21 cellular contexts compared by ENCODE assay signal in the genomic region with DNA sequence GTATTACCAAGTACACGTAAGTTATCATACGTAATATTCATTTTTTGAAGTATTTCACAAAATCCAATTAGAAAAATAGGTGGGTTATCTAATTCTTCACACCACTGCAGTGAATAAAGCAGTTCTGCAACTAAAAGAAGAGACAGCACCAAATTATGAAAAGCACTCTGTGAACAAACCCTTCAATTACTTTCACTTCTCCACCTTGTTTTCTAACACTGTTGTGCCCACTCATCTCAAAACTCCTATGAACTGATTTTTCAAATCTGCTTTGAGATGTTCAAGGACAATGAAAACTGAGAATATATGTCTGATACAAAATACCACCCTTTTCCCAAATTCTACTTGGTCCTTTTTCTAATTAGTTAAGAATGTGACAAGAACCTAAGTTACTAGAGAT. TPM values are rescaled to one million over a fixed set of nuclear protein-coding genes. Genes with fewer than 3 reads are reported as not detected.
A peak's percentile ranks its signal among the peaks of the same experiment; 100 is the strongest.
DNase-seq lines count a peak whose midpoint lies in the region; ATAC-seq, FAIRE-seq and TF ChIP-seq lines count a peak whose summit lies in the region.
"Had no signal": no experiment of that assay in that cellular context is flagged by ENCODE, and none has a peak within 500 bp of the region (broad histone marks: within the 10 kb centered on the region; RNA-seq: fewer than 3 reads in every experiment).

No MANE protein-coding gene starts in this region.

- CTCF ChIA-PET in PC-3 (lab: Charles Lee): no interaction called here

- BruUV-seq in PC-3 (replicated peaks; lab: Mats Ljungman, UMichigan): no TSS peak

- H3K27ac ChIP-seq in PC-3 (ENCODE audit: low read length): no peak overlapping the region
- H3K27ac ChIP-seq: A549, C4-2B, dorsolateral prefrontal cortex, left lung, right lobe of liver, uterus had no signal

- intact Hi-C loops in PC-3 (cut with micrococcal nuclease): no loop called here

- no peak overlapping the region for H3K4me2 ChIP-seq in PC-3 (ENCODE audit: low read length)
- H3K4me2 ChIP-seq: A549 had no signal

- H3K27me3 ChIP-seq in PC-3 (ENCODE audit: low read length): no peaks in the 10 kb centered on the region
- H3K27me3 ChIP-seq: dorsolateral prefrontal cortex, left lung, right lobe of liver, uterus had no signal

- no peaks in the 10 kb centered on the region for H3K79me2 ChIP-seq in PC-3 (ENCODE audit: low read length)

- H2AFZ ChIP-seq in PC-3 (ENCODE audit: low read length): no peak overlapping the region

- no peaks in the 10 kb centered on the region for H3F3A ChIP-seq in PC-3 (ENCODE audit: low read length, unreplicated experiment)

- no peak overlapping the region for H3K9ac ChIP-seq in PC-3 (ENCODE audit: low read length)

- peak; percentile 16 for FAIRE-seq in D721Med (lab: Jason Lieb, UNC)
- FAIRE-seq: A549 had no signal

- POLR2A ChIA-PET in PC-3 (lab: Charles Lee; ENCODE audit: unreplicated experiment): interaction anchor here (0.6 kb wide), 2 partner anchors 17 to 69 kb away, joined by 3 to 12 read pairs; no protein-coding TSS in a partner anchor

- DNase-seq in D721Med (ENCODE audit: insufficient read length, low spot score) (no peak), NCI-H226 (no peak), PC-3 (no peak), NCI-H2081 treated with DMSO at 0.1 percent for 48 hours (lab: John Stamatoyannopoulos, UW) (no peak), GM03348 (ENCODE audit: low spot score) (no peak)
- DNase-seq: activated naive CD8-positive, alpha-beta T cell treated with anti-CD3 and anti-CD28 coated beads, Interleukin-2, amount 10 ng/mL, durations not matched to agents 7 days and 5 days; DMS153; dorsolateral prefrontal cortex; erythroblast; left lung; NCI-H2029 treated with DMSO at 0.1 percent for 48 hours; NCI-H524 treated with DMSO at 0.1 percent for 48 hours; nucleus accumbens; right lobe of liver; T-helper 9 cell; uterus had no signal

- H4K20me1 ChIP-seq in PC-3 (ENCODE audit: low read length): no peaks in the 10 kb centered on the region; the same call in 1 of the 2 replicates

- H3K4me1 ChIP-seq in PC-3 (ENCODE audit: insufficient read depth, low read length): peaks cover 16% of the 10 kb centered on the region
- H3K4me1 ChIP-seq: A549, left lung, right lobe of liver, uterus had no signal

- H3K4me3 ChIP-seq in PC-3 (ENCODE audit: low read length): no peak overlapping the region
- H3K4me3 ChIP-seq: A549, dorsolateral prefrontal cortex, left lung, right lobe of liver, uterus had no signal

- H3K9me3 ChIP-seq in PC-3 (ENCODE audit: low read length): no peaks in the 10 kb centered on the region
- H3K9me3 ChIP-seq: A549, left lung, right lobe of liver, uterus had no signal

- H3K36me3 ChIP-seq in PC-3 (ENCODE audit: low read depth, low read length): peaks cover 34% of the 10 kb centered on the region
- H3K36me3 ChIP-seq: uterus had no signal

- no peaks in the 10 kb centered on the region for H3K9me2 ChIP-seq in PC-3 (replicated peaks; ENCODE audit: low read length)

- TF ChIP-seq CTCF in D721Med (IDR thresholded peaks at IDR 0.05; ENCODE audit: insufficient read depth, missing control alignments) (no peak), PC-3 (conservative IDR thresholded peaks at IDR 0.05; ENCODE audit: low read depth, low read length) (no peak)

- ATAC-seq in GM18520 (IDR thresholded peaks at IDR 0.05; ENCODE audit: unreplicated experiment): peak; percentile 43
- peak; percentile 84 for ATAC-seq in GM21526 (IDR thresholded peaks at IDR 0.05; ENCODE audit: low FRiP score, unreplicated experiment)
- ATAC-seq in HG03097 (IDR thresholded peaks at IDR 0.05; ENCODE audit: low FRiP score, unreplicated experiment): peak; percentile 49
- no peak for ATAC-seq in PC-3
- ATAC-seq: A549, left lung, right lobe of liver had no signal

RNA-seq across cellular contexts. Expression of a gene that starts 39.4 kb away (rescaled TPM):
- 16.4 and 21.0 TPM in 2 replicates for total RNA-seq in PC-3 (2014; rRNA removed)
